1 cellular context compared by ENCODE assay signal in the genomic region with DNA sequence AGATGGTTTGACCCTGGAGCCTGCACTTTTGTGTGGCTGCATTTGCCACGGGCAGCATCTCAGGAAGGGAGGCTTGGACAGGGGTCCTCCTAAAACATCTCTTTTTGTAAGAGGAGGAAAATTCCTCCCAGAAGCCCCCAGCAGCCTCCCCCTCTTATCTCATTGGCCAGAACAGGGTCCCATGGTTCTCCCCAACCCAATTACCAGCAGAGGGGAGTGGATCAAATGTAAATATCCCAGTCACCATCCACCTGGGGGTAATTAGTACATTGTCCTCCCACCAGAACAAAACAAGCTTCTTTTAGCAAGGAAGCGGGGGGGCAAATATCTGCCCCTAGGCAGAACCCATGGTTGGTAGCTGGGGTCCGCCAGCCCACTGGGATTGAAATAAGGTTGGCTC.
TF ChIP-seq lines count a peak whose summit lies in the region.

No MANE protein-coding gene starts in this region.

TF ChIP-seq in SK-N-SH treated with all-trans-retinoic acid at 6 μM for 48 hours, 23 proteins besides CTCF, POLR2A, EP300 and RAD21 (continued from another document):
- no peak for TF ChIP-seq ZNF565 (CRISPR knock-in tag; conservative IDR thresholded peaks at IDR 0.05; ENCODE audit: low read depth)
- TF ChIP-seq, protein P1, sequence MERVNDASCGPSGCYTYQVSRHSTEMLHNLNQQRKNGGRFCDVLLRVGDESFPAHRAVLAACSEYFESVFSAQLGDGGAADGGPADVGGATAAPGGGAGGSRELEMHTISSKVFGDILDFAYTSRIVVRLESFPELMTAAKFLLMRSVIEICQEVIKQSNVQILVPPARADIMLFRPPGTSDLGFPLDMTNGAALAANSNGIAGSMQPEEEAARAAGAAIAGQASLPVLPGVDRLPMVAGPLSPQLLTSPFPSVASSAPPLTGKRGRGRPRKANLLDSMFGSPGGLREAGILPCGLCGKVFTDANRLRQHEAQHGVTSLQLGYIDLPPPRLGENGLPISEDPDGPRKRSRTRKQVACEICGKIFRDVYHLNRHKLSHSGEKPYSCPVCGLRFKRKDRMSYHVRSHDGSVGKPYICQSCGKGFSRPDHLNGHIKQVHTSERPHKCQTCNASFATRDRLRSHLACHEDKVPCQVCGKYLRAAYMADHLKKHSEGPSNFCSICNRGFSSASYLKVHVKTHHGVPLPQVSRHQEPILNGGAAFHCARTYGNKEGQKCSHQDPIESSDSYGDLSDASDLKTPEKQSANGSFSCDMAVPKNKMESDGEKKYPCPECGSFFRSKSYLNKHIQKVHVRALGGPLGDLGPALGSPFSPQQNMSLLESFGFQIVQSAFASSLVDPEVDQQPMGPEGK (CRISPR knock-in tag; IDR thresholded peaks at IDR 0.05; ENCODE audit: borderline replicate concordance), result no peak
- no peak for TF ChIP-seq ESRRG (CRISPR knock-in tag; IDR thresholded peaks at IDR 0.05)
- no peak for TF ChIP-seq PPARA (CRISPR knock-in tag; IDR thresholded peaks at IDR 0.05; ENCODE audit: borderline replicate concordance)
- TF ChIP-seq SNAI2 (CRISPR knock-in tag; IDR thresholded peaks at IDR 0.05), result no peak
- TF ChIP-seq, protein P2, sequence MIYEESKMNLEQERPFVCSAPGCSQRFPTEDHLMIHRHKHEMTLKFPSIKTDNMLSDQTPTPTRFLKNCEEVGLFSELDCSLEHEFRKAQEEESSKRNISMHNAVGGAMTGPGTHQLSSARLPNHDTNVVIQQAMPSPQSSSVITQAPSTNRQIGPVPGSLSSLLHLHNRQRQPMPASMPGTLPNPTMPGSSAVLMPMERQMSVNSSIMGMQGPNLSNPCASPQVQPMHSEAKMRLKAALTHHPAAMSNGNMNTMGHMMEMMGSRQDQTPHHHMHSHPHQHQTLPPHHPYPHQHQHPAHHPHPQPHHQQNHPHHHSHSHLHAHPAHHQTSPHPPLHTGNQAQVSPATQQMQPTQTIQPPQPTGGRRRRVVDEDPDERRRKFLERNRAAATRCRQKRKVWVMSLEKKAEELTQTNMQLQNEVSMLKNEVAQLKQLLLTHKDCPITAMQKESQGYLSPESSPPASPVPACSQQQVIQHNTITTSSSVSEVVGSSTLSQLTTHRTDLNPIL (CRISPR knock-in tag; IDR thresholded peaks at IDR 0.05; ENCODE audit: low read depth), result no peak
- TF ChIP-seq, protein P3, sequence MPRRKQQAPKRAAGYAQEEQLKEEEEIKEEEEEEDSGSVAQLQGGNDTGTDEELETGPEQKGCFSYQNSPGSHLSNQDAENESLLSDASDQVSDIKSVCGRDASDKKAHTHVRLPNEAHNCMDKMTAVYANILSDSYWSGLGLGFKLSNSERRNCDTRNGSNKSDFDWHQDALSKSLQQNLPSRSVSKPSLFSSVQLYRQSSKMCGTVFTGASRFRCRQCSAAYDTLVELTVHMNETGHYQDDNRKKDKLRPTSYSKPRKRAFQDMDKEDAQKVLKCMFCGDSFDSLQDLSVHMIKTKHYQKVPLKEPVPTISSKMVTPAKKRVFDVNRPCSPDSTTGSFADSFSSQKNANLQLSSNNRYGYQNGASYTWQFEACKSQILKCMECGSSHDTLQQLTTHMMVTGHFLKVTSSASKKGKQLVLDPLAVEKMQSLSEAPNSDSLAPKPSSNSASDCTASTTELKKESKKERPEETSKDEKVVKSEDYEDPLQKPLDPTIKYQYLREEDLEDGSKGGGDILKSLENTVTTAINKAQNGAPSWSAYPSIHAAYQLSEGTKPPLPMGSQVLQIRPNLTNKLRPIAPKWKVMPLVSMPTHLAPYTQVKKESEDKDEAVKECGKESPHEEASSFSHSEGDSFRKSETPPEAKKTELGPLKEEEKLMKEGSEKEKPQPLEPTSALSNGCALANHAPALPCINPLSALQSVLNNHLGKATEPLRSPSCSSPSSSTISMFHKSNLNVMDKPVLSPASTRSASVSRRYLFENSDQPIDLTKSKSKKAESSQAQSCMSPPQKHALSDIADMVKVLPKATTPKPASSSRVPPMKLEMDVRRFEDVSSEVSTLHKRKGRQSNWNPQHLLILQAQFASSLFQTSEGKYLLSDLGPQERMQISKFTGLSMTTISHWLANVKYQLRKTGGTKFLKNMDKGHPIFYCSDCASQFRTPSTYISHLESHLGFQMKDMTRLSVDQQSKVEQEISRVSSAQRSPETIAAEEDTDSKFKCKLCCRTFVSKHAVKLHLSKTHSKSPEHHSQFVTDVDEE (CRISPR knock-in tag; IDR thresholded peaks at IDR 0.05), result no peak
- no peak for TF ChIP-seq ARNTL (CRISPR knock-in tag; IDR thresholded peaks at IDR 0.05; ENCODE audit: borderline replicate concordance, low read depth)
